Comparison of ENCODE assay signal across 1 cellular context in the genomic region with DNA sequence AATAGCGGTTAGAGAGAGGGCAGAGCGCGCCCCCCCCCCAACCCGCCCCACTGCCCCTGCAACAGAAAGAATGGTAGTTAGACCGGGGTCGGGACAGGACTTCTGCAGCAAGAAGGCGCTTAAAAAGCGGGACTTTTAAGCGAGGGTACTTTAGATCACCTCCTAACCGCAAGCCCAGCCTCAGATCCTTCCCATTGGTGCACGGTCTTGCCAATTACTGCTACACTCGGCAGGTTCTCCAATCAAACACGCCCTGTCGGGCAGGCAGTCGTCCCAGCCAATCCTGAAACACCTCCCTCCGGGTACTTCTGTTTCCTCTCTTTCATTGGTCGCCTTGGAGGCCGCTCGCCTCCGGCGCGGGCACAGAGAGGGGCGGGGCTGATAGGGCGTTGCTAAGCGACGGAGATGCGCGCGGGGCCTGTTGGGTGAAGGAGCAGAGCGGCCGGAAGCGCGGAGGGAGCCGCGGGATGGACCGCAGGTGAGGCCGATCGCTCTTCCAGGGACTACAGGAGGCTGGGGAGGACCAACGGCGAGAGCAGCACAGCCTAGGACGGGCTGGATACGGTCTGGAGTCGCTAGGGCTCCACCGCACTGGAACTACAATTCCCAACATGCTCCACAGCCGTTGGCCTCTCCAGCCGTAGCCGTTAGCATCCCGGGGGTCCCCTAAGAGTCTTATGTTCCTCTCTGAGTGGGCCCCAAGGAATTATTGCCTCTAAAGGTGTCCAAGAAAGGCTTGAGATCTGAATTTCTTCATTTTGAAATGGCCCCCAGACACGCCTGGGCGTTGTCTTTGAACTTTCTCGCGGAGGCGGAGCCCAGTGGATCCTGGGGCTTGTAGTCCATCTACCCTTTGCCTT.
TF ChIP-seq lines count a peak whose summit lies in the region.

A gene (plus strand): TSS at position 428 of the 860 bp plus-strand sequence. CDS start 40 bp downstream, at position 468.

TF ChIP-seq in HepG2, 621 proteins besides CTCF, POLR2A, EP300 and RAD21 (continued from another document and continues in another):
- no peak for TF ChIP-seq SMARCC2 (IDR thresholded peaks at IDR 0.05)
- no peak for TF ChIP-seq ARID2 (CRISPR knock-in tag; IDR thresholded peaks at IDR 0.05; ENCODE audit: borderline replicate concordance)
- no peak for TF ChIP-seq ZNF709 (CRISPR knock-in tag; IDR thresholded peaks at IDR 0.05)
- TF ChIP-seq, protein P1, sequence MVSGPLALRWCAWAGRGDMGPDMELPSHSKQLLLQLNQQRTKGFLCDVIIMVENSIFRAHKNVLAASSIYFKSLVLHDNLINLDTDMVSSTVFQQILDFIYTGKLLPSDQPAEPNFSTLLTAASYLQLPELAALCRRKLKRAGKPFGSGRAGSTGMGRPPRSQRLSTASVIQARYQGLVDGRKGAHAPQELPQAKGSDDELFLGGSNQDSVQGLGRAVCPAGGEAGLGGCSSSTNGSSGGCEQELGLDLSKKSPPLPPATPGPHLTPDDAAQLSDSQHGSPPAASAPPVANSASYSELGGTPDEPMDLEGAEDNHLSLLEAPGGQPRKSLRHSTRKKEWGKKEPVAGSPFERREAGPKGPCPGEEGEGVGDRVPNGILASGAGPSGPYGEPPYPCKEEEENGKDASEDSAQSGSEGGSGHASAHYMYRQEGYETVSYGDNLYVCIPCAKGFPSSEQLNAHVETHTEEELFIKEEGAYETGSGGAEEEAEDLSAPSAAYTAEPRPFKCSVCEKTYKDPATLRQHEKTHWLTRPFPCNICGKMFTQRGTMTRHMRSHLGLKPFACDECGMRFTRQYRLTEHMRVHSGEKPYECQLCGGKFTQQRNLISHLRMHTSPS (CRISPR knock-in tag; IDR thresholded peaks at IDR 0.05; ENCODE audit: low read depth): no peak
- TF ChIP-seq RBM22 (optimal IDR thresholded peaks at IDR 0.05; ENCODE audit: low read length): peak; percentile 55
- TF ChIP-seq, protein P2, sequence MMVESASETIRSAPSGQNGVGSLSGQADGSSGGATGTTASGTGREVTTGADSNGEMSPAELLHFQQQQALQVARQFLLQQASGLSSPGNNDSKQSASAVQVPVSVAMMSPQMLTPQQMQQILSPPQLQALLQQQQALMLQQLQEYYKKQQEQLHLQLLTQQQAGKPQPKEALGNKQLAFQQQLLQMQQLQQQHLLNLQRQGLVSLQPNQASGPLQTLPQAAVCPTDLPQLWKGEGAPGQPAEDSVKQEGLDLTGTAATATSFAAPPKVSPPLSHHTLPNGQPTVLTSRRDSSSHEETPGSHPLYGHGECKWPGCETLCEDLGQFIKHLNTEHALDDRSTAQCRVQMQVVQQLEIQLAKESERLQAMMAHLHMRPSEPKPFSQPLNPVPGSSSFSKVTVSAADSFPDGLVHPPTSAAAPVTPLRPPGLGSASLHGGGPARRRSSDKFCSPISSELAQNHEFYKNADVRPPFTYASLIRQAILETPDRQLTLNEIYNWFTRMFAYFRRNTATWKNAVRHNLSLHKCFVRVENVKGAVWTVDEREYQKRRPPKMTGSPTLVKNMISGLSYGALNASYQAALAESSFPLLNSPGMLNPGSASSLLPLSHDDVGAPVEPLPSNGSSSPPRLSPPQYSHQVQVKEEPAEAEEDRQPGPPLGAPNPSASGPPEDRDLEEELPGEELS (CRISPR knock-in tag; IDR thresholded peaks at IDR 0.05): no peak
- no peak for TF ChIP-seq ZNF484 (CRISPR knock-in tag; IDR thresholded peaks at IDR 0.05; ENCODE audit: borderline replicate concordance, low read depth)
- no peak for TF ChIP-seq ZNF124 (CRISPR knock-in tag; IDR thresholded peaks at IDR 0.05)
- TF ChIP-seq, protein P3, sequence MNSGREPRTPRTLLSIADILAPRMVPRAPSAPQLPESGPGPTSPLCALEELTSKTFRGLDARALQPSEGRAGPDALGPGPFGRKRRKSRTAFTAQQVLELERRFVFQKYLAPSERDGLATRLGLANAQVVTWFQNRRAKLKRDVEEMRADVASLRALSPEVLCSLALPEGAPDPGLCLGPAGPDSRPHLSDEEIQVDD (CRISPR knock-in tag; IDR thresholded peaks at IDR 0.05; ENCODE audit: borderline replicate concordance): no peak
- TF ChIP-seq, protein P4, sequence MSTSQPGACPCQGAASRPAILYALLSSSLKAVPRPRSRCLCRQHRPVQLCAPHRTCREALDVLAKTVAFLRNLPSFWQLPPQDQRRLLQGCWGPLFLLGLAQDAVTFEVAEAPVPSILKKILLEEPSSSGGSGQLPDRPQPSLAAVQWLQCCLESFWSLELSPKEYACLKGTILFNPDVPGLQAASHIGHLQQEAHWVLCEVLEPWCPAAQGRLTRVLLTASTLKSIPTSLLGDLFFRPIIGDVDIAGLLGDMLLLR (CRISPR knock-in tag; IDR thresholded peaks at IDR 0.05): no peak
- TF ChIP-seq ZNF296 (CRISPR knock-in tag; conservative IDR thresholded peaks at IDR 0.05): no peak
- TF ChIP-seq, protein P5, sequence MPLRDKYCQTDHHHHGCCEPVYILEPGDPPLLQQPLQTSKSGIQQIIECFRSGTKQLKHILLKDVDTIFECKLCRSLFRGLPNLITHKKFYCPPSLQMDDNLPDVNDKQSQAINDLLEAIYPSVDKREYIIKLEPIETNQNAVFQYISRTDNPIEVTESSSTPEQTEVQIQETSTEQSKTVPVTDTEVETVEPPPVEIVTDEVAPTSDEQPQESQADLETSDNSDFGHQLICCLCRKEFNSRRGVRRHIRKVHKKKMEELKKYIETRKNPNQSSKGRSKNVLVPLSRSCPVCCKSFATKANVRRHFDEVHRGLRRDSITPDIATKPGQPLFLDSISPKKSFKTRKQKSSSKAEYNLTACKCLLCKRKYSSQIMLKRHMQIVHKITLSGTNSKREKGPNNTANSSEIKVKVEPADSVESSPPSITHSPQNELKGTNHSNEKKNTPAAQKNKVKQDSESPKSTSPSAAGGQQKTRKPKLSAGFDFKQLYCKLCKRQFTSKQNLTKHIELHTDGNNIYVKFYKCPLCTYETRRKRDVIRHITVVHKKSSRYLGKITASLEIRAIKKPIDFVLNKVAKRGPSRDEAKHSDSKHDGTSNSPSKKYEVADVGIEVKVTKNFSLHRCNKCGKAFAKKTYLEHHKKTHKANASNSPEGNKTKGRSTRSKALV (CRISPR knock-in tag; IDR thresholded peaks at IDR 0.05): no peak
- TF ChIP-seq ZNF747 (CRISPR knock-in tag; IDR thresholded peaks at IDR 0.05; ENCODE audit: borderline replicate concordance): no peak
- no peak for TF ChIP-seq PAWR (CRISPR knock-in tag; IDR thresholded peaks at IDR 0.05; ENCODE audit: borderline replicate concordance)
- 0 out of 2 replicates have a peak, but pooled peaks have one; percentile 31 for TF ChIP-seq ZNF264 (CRISPR knock-in tag; IDR thresholded peaks at IDR 0.05)
- TF ChIP-seq SP5 (CRISPR knock-in tag; IDR thresholded peaks at IDR 0.05; ENCODE audit: borderline replicate concordance, low read depth): peak; percentile 59; the same call in 1 of the 2 replicates
- TF ChIP-seq CREB1 (IDR thresholded peaks at IDR 0.05): peak; percentile 78
- TF ChIP-seq CREB1 (CRISPR knock-in tag; IDR thresholded peaks at IDR 0.05): peak; percentile 87
- peak; percentile 66; the same call in 1 of the 2 replicates for TF ChIP-seq MXD4 (CRISPR knock-in tag; IDR thresholded peaks at IDR 0.05)
- peak; percentile 32; the same call in 1 of the 2 replicates for TF ChIP-seq ZSCAN21 (CRISPR knock-in tag; IDR thresholded peaks at IDR 0.05; ENCODE audit: borderline replicate concordance)
- TF ChIP-seq, protein P6, sequence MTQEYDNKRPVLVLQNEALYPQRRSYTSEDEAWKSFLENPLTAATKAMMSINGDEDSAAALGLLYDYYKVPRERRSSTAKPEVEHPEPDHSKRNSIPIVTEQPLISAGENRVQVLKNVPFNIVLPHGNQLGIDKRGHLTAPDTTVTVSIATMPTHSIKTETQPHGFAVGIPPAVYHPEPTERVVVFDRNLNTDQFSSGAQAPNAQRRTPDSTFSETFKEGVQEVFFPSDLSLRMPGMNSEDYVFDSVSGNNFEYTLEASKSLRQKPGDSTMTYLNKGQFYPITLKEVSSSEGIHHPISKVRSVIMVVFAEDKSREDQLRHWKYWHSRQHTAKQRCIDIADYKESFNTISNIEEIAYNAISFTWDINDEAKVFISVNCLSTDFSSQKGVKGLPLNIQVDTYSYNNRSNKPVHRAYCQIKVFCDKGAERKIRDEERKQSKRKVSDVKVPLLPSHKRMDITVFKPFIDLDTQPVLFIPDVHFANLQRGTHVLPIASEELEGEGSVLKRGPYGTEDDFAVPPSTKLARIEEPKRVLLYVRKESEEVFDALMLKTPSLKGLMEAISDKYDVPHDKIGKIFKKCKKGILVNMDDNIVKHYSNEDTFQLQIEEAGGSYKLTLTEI (CRISPR knock-in tag; conservative IDR thresholded peaks at IDR 0.05): no peak
- TF ChIP-seq RFX5 (IDR thresholded peaks at IDR 0.05; ENCODE audit: low read depth, low read length): peak; percentile 24; the same call in 1 of the 2 replicates
- TF ChIP-seq ZNF570 (CRISPR knock-in tag; IDR thresholded peaks at IDR 0.05; ENCODE audit: borderline replicate concordance): no peak
- no peak; the same call in 1 of the 2 replicates for TF ChIP-seq MIXL1 (CRISPR knock-in tag; IDR thresholded peaks at IDR 0.05)
- no peak for TF ChIP-seq FOXP1 (IDR thresholded peaks at IDR 0.05)
- no peak for TF ChIP-seq FOXP1 (CRISPR knock-in tag; IDR thresholded peaks at IDR 0.05)
- peak; percentile 99 for TF ChIP-seq NFYC (CRISPR knock-in tag; IDR thresholded peaks at IDR 0.05)
- no peak for TF ChIP-seq RORA (CRISPR knock-in tag; IDR thresholded peaks at IDR 0.05)
- TF ChIP-seq, protein P7, sequence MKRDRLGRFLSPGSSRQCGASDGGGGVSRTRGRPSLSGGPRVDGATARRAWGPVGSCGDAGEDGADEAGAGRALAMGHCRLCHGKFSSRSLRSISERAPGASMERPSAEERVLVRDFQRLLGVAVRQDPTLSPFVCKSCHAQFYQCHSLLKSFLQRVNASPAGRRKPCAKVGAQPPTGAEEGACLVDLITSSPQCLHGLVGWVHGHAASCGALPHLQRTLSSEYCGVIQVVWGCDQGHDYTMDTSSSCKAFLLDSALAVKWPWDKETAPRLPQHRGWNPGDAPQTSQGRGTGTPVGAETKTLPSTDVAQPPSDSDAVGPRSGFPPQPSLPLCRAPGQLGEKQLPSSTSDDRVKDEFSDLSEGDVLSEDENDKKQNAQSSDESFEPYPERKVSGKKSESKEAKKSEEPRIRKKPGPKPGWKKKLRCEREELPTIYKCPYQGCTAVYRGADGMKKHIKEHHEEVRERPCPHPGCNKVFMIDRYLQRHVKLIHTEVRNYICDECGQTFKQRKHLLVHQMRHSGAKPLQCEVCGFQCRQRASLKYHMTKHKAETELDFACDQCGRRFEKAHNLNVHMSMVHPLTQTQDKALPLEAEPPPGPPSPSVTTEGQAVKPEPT (CRISPR knock-in tag; IDR thresholded peaks at IDR 0.05; ENCODE audit: low read depth): no peak
- TF ChIP-seq FOXA3 (CRISPR knock-in tag; IDR thresholded peaks at IDR 0.05): no peak; the same call in 1 of the 2 replicates
- peak; percentile 44 for TF ChIP-seq U2AF1 (optimal IDR thresholded peaks at IDR 0.05; ENCODE audit: low read depth, low read length)
- TF ChIP-seq ZNF883 (CRISPR knock-in tag; IDR thresholded peaks at IDR 0.05; ENCODE audit: not compliant biosample characterization): no peak
- TF ChIP-seq, protein P8, sequence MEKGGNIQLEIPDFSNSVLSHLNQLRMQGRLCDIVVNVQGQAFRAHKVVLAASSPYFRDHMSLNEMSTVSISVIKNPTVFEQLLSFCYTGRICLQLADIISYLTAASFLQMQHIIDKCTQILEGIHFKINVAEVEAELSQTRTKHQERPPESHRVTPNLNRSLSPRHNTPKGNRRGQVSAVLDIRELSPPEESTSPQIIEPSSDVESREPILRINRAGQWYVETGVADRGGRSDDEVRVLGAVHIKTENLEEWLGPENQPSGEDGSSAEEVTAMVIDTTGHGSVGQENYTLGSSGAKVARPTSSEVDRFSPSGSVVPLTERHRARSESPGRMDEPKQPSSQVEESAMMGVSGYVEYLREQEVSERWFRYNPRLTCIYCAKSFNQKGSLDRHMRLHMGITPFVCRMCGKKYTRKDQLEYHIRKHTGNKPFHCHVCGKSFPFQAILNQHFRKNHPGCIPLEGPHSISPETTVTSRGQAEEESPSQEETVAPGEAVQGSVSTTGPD (CRISPR knock-in tag; IDR thresholded peaks at IDR 0.05): no peak
- peak; percentile 80 for TF ChIP-seq MYC (CRISPR knock-in tag; IDR thresholded peaks at IDR 0.05; ENCODE audit: borderline replicate concordance)
- TF ChIP-seq, protein P9, sequence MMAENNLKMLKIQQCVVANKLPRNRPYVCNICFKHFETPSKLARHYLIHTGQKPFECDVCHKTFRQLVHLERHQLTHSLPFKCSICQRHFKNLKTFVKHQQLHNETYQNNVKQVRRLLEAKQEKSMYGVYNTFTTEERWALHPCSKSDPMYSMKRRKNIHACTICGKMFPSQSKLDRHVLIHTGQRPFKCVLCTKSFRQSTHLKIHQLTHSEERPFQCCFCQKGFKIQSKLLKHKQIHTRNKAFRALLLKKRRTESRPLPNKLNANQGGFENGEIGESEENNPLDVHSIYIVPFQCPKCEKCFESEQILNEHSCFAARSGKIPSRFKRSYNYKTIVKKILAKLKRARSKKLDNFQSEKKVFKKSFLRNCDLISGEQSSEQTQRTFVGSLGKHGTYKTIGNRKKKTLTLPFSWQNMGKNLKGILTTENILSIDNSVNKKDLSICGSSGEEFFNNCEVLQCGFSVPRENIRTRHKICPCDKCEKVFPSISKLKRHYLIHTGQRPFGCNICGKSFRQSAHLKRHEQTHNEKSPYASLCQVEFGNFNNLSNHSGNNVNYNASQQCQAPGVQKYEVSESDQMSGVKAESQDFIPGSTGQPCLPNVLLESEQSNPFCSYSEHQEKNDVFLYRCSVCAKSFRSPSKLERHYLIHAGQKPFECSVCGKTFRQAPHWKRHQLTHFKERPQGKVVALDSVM (CRISPR knock-in tag; IDR thresholded peaks at IDR 0.05): no peak
- TF ChIP-seq LCORL (IDR thresholded peaks at IDR 0.05): no peak
- peak; percentile 51 for TF ChIP-seq LCORL (CRISPR knock-in tag; IDR thresholded peaks at IDR 0.05)
- TF ChIP-seq JUNB (CRISPR knock-in tag; IDR thresholded peaks at IDR 0.05; ENCODE audit: borderline replicate concordance): no peak
- 0 out of 2 replicates have a peak, but pooled peaks have one; percentile 56 for TF ChIP-seq MAF1 (CRISPR knock-in tag; IDR thresholded peaks at IDR 0.05; ENCODE audit: borderline replicate concordance)
- no peak for TF ChIP-seq ETV6 (CRISPR knock-in tag; conservative IDR thresholded peaks at IDR 0.05)
- TF ChIP-seq ZNF354B (CRISPR knock-in tag; IDR thresholded peaks at IDR 0.05): no peak
- no peak for TF ChIP-seq PHF21A (CRISPR knock-in tag; IDR thresholded peaks at IDR 0.05)
- no peak for TF ChIP-seq KDM6A (CRISPR knock-in tag; IDR thresholded peaks at IDR 0.05; ENCODE audit: low read depth)
- TF ChIP-seq, protein P10, sequence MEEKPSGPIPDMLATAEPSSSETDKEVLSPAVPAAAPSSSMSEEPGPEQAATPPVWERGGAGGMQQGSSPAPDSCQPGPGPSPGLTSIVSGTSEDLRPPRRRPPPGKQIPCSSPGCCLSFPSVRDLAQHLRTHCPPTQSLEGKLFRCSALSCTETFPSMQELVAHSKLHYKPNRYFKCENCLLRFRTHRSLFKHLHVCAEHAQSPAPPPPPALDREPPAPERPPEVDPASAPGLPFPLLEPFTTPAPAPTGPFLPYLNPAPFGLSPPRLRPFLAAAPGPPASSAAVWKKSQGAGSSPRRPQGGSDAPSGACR (CRISPR knock-in tag; IDR thresholded peaks at IDR 0.05): 0 out of 2 replicates have a peak, but pooled peaks have one; percentile 43
